21 cellular contexts compared by ENCODE assay signal in genomic region chr7:34463830-34464229, GRCh38.
DNase-seq lines count a peak whose midpoint lies in the region; ATAC-seq, FAIRE-seq and TF ChIP-seq lines count a peak whose summit lies in the region.
"Had no signal": no experiment of that assay in that cellular context is flagged by ENCODE, and none has a peak within 500 bp of the region (broad histone marks: within the 10 kb centered on the region; RNA-seq: fewer than 3 reads in every experiment).

No MANE protein-coding gene starts in this region.

- intact Hi-C loops in HCT116 (cut with micrococcal nuclease): no loop called here

- no peak overlapping the region for H3K4me2 ChIP-seq in A549
- H3K4me2 ChIP-seq in HCT116 (ENCODE audit: low read length): peak overlapping the region; percentile 37

- TF ChIP-seq POLR2A in A549 (IDR thresholded peaks at IDR 0.05; ENCODE audit: low read length): no peak
- no peak for TF ChIP-seq POLR2A in HCT116 (IDR thresholded peaks at IDR 0.05; ENCODE audit: borderline replicate concordance, extremely low read depth, insufficient read depth, insufficient read length)

- TF ChIP-seq RAD21 in A549 (conservative IDR thresholded peaks at IDR 0.05 in 1 of 2, IDR thresholded peaks at IDR 0.05 in 1 of 2) (no peak), HCT116 (IDR thresholded peaks at IDR 0.05; ENCODE audit: low read depth) (no peak)

- no peaks in the 10 kb centered on the region for H3K9me2 ChIP-seq in HCT116 (ENCODE audit: insufficient read depth)

- H3K4me1 ChIP-seq in A549 (no peaks in the 10 kb centered on the region), HCT116 (ENCODE audit: control insufficient read depth in 1 of 2, insufficient read depth in 2 of 2, low read length in 2 of 2) (peaks cover 10 to 13% of the 10 kb centered on the region in 2 experiments), RWPE2 (ENCODE audit: insufficient read depth, poor library complexity, severe bottlenecking) (peaks cover 10% of the 10 kb centered on the region)

- BruUV-seq in HCT116 (replicated peaks; lab: Mats Ljungman, UMichigan): no TSS peak

- TF ChIP-seq CTCF in A549 (IDR thresholded peaks at IDR 0.05): no peak
- TF ChIP-seq CTCF in HCT116 (IDR thresholded peaks at IDR 0.05 in 2 of 3, conservative IDR thresholded peaks at IDR 0.05 in 1 of 3; ENCODE audit: borderline replicate concordance in 1 of 3, insufficient read depth in 1 of 3, low read depth in 2 of 3, low read length in 2 of 3): no peak
- no peak for TF ChIP-seq CTCF in RWPE2 (IDR thresholded peaks at IDR 0.05; ENCODE audit: poor library complexity, severe bottlenecking)
- TF ChIP-seq CTCF in progenitor cell of endocrine pancreas (IDR thresholded peaks at IDR 0.05; ENCODE audit: unreplicated experiment): no peak

- H3K4me3 Mint-ChIP-seq in progenitor cell of endocrine pancreas (ENCODE audit: low read depth): no peak overlapping the region
- H3K4me3 Mint-ChIP-seq: activated naive CD4-positive, alpha-beta T cell treated with anti-CD3 and anti-CD28 coated beads, Interleukin-2, amount 10 ng/mL, durations not matched to agents 7 days and 5 days; CD14-positive monocyte; HFFc6; nephron had no signal

- H4K20me1 ChIP-seq in HCT116 (ENCODE audit: insufficient read depth): no peaks in the 10 kb centered on the region

- CTCF ChIA-PET in A549 (lab: Yijun Ruan, JAX) (interaction anchor here (0.6 kb wide), 1 partner anchor 50 kb away, joined by 3 read pairs; no protein-coding TSS in a partner anchor), HCT116 (lab: Charles Lee) (no interaction called here)

- ATAC-seq in A549: no peak
- peak; percentile 90 for ATAC-seq in HCT116
- ATAC-seq in RWPE2 (ENCODE audit: low read depth): peak; percentile 100
- no peak for ATAC-seq in GM19463 (IDR thresholded peaks at IDR 0.05; ENCODE audit: unreplicated experiment)
- ATAC-seq: activated CD4-positive, CD25-positive, alpha-beta regulatory T cell treated with anti-CD3 and anti-CD28 coated beads, Interleukin-2, amount 50 U/mL, for 24 hours; SK-N-SH treated with all-trans-retinoic acid at 6 μM for 48 hours had no signal

- H3K36me3 Mint-ChIP-seq in progenitor cell of endocrine pancreas (ENCODE audit: insufficient read depth): no peaks in the 10 kb centered on the region
- H3K36me3 Mint-ChIP-seq: activated naive CD4-positive, alpha-beta T cell treated with anti-CD3 and anti-CD28 coated beads, Interleukin-2, amount 10 ng/mL, durations not matched to agents 7 days and 5 days; CD14-positive monocyte had no signal

- H3K9ac ChIP-seq in HCT116 (ENCODE audit: low read length): no peak overlapping the region

- H3K4me1 Mint-ChIP-seq in progenitor cell of endocrine pancreas (ENCODE audit: low read depth): no peaks in the 10 kb centered on the region
- H3K4me1 Mint-ChIP-seq: activated naive CD4-positive, alpha-beta T cell treated with anti-CD3 and anti-CD28 coated beads, Interleukin-2, amount 10 ng/mL, durations not matched to agents 7 days and 5 days; CD14-positive monocyte; nephron had no signal

- no peak for TF ChIP-seq EP300 in A549 (IDR thresholded peaks at IDR 0.05)

- H3K36me3 ChIP-seq in HCT116 (ENCODE audit: control insufficient read depth in 1 of 2, insufficient read depth in 2 of 2, low read length in 2 of 2) (no peaks in the 10 kb centered on the region), RWPE2 (ENCODE audit: low read depth) (no peaks in the 10 kb centered on the region)

- peaks cover 21% of the 10 kb centered on the region for H3K9me3 Mint-ChIP-seq in progenitor cell of endocrine pancreas (ENCODE audit: low read depth)
- H3K9me3 Mint-ChIP-seq: HFFc6 had no signal

- H3K79me2 ChIP-seq in HCT116 (ENCODE audit: insufficient read depth, low read length): no peaks in the 10 kb centered on the region

- H3K27me3 ChIP-seq in HCT116 (ENCODE audit: insufficient read depth, low read length) (no peaks in the 10 kb centered on the region), RWPE2 (ENCODE audit: insufficient read depth, poor library complexity, severe bottlenecking) (no peaks in the 10 kb centered on the region)

- H3K9me3 ChIP-seq in A549 (no peaks in the 10 kb centered on the region; the same call in 2 of the 3 replicates), HCT116 (ENCODE audit: control insufficient read depth in 1 of 2, insufficient read depth in 1 of 2, low read depth in 1 of 2, low read length in 2 of 2) (no peaks in the 10 kb centered on the region), RWPE2 (ENCODE audit: severe bottlenecking) (no peaks in the 10 kb centered on the region)

- H3K27ac Mint-ChIP-seq in progenitor cell of endocrine pancreas: no peak overlapping the region
- H3K27ac Mint-ChIP-seq: activated naive CD4-positive, alpha-beta T cell treated with anti-CD3 and anti-CD28 coated beads, Interleukin-2, amount 10 ng/mL, durations not matched to agents 7 days and 5 days; CD14-positive monocyte; HFFc6; nephron had no signal

- DNase-seq in A549 (ENCODE audit: low read depth in 1 of 2, low spot score in 1 of 2) (peak in 1 of 2 experiments; percentile 7), HCT116 (ENCODE audit: low read depth, low spot score) (peak; percentile 42), RWPE2 (ENCODE audit: low spot score) (peak; percentile 51), iPS DF 4.7 (ENCODE audit: extremely low read depth, low spot score) (peak; percentile 25), NOMO-1 (lab: John Stamatoyannopoulos, UW; ENCODE audit: unreplicated experiment in 2 of 2) (no peak), NCI-H1436 treated with DMSO at 0.1 percent for 48 hours (lab: John Stamatoyannopoulos, UW) (no peak), progenitor cell of endocrine pancreas (ENCODE audit: low spot score, unreplicated experiment) (no peak)
- DNase-seq: activated naive CD4-positive, alpha-beta T cell treated with anti-CD3 and anti-CD28 coated beads, Interleukin-2, amount 10 ng/mL, durations not matched to agents 7 days and 5 days; activated T-cell treated with anti-CD3 and anti-CD28 coated beads, Interleukin-2, amount 50 U/mL, for 48 hours; aorta; DMS153; HFFc6; midbrain; NCI-H1105; OCI-M1 had no signal

- no peak overlapping the region for H3K27ac ChIP-seq in A549
- no peak overlapping the region for H3K27ac ChIP-seq in HCT116 (ENCODE audit: low read depth, low read length)
- peak overlapping the region; percentile 69 for H3K27ac ChIP-seq in RWPE2 (ENCODE audit: poor library complexity, severe bottlenecking)

- RAD21 ChIA-PET in HCT116 (lab: Charles Lee; ENCODE audit: low non-redundant PET in 1 of 2, low total read pairs in 2 of 2, uncharacterized antibody in 2 of 2, unreplicated experiment in 2 of 2): no interaction called here

- no peak for FAIRE-seq in A549 (lab: Jason Lieb, UNC)
- FAIRE-seq: colon had no signal

- H3K27me3 Mint-ChIP-seq in progenitor cell of endocrine pancreas: no peaks in the 10 kb centered on the region
- H3K27me3 Mint-ChIP-seq: activated naive CD4-positive, alpha-beta T cell treated with anti-CD3 and anti-CD28 coated beads, Interleukin-2, amount 10 ng/mL, durations not matched to agents 7 days and 5 days had no signal

- WGBS in A549 (ENCODE audit: missing lambda C conversion rate): 19% methylated on average over 1 of the region's 1 CpG

- peak overlapping the region; percentile 34 for H2AFZ ChIP-seq in HCT116 (ENCODE audit: low read depth, low read length, poor library complexity, severe bottlenecking)

- POLR2A ChIA-PET in A549 (lab: Yijun Ruan, JAX): no interaction called here
- POLR2A ChIA-PET in HCT116 (lab: Charles Lee): no interaction called here

- H3K4me3 ChIP-seq in A549 (no peak overlapping the region), HCT116 (replicated peaks in 1 of 2; ENCODE audit: low read depth in 1 of 2, low read length in 2 of 2) (no peak overlapping the region), RWPE2 (ENCODE audit: severe bottlenecking) (no peak overlapping the region)

TF ChIP-seq in A549, 52 proteins besides CTCF, POLR2A, EP300 and RAD21:
- TF ChIP-seq BCL3 (IDR thresholded peaks at IDR 0.05) (no peak), FOSL2 (IDR thresholded peaks at IDR 0.05) (no peak), FOSL2 (CRISPR knock-in tag; IDR thresholded peaks at IDR 0.05) (peak; percentile 40; the same call in 1 of the 2 replicates), ATOH8 (CRISPR knock-in tag; IDR thresholded peaks at IDR 0.05; ENCODE audit: low read depth) (no peak)
TF ChIP-seq in A549: peak in this region for 1.

TF ChIP-seq in HCT116, 20 proteins besides CTCF, POLR2A, EP300 and RAD21:
- TF ChIP-seq ATF3 (IDR thresholded peaks at IDR 0.05) (peak; percentile 58; the same call in 1 of the 2 replicates), YY1 (IDR thresholded peaks at IDR 0.05; ENCODE audit: extremely low read depth, insufficient replicate concordance, low read depth, low read length) (no peak), POLR2AphosphoS5 (IDR thresholded peaks at IDR 0.05; ENCODE audit: low read depth, low read length) (no peak), JUND (IDR thresholded peaks at IDR 0.05) (peak; percentile 83), MAX (IDR thresholded peaks at IDR 0.05) (0 out of 2 replicates have a peak, but pooled peaks have one; percentile 18), FOSL1 (IDR thresholded peaks at IDR 0.05; ENCODE audit: low read depth) (peak; percentile 77), SP1 (IDR thresholded peaks at IDR 0.05; ENCODE audit: low read depth) (peak; percentile 32), CEBPB (IDR thresholded peaks at IDR 0.05; ENCODE audit: low read depth) (no peak), CBX3 (IDR thresholded peaks at IDR 0.05; ENCODE audit: low read depth) (peak; percentile 56; the same call in 1 of the 2 replicates)

Comparison
In these comparisons a context has a peak if more than half of its experiments do, and no peak if none do; other contexts are left out.
1. ATAC-seq: peak in HCT116 (single experiment) and RWPE2 (single experiment); none in A549 (0 of 2) and GM19463 (single experiment).
2. DNase-seq: peak in HCT116 (single experiment), RWPE2 (single experiment) and iPS DF 4.7 (single experiment); none in NOMO-1 (0 of 2), NCI-H1436 treated with DMSO at 0.1 percent for 48 hours (single experiment) and progenitor cell of endocrine pancreas (single experiment).
3. Of the 6 proteins assayed by ChIP-seq in both A549 and HCT116: peak only in A549: none; only in HCT116: MAX; in both: none; in neither: 5.